In genomic region chr5:155027993-155028629, GRCh38 we compare ENCODE assay signal across 11 cellular contexts. TPM values are rescaled to one million over a fixed set of nuclear protein-coding genes. Genes with fewer than 3 reads are reported as not detected.
DNase-seq lines count a peak whose midpoint lies in the region; ATAC-seq, FAIRE-seq and TF ChIP-seq lines count a peak whose summit lies in the region.
"Had no signal": no experiment of that assay in that cellular context is flagged by ENCODE, and none has a peak within 500 bp of the region (broad histone marks: within the 10 kb centered on the region; RNA-seq: fewer than 3 reads in every experiment).

No MANE protein-coding gene starts in this region.

- DNase-seq in A549 (ENCODE audit: low read depth in 1 of 2, low spot score in 1 of 2) = peak; percentile 15 to 36
- no peak for DNase-seq in MM.1S
- peak; percentile 55 for DNase-seq in dermis blood vessel endothelial cell
- DNase-seq in osteoblast (ENCODE audit: insufficient read length, low spot score, missing footprints) = no peak
- DNase-seq in NCI-H2227 (lab: John Stamatoyannopoulos, UW; ENCODE audit: unreplicated experiment) = no peak
- DNase-seq in nucleus accumbens (lab: John Stamatoyannopoulos, UW) = no peak
- DNase-seq: Kasumi-1; naive thymus-derived CD8-positive, alpha-beta T cell had no signal

- no peak for TF ChIP-seq POLR2A in A549 (IDR thresholded peaks at IDR 0.05; ENCODE audit: low read length)

- H3K9ac ChIP-seq in MM.1S (ENCODE audit: low read length) = no peak overlapping the region

- H3F3A ChIP-seq in MM.1S (ENCODE audit: insufficient read depth, low read length) = no peaks in the 10 kb centered on the region

- 0% methylated on average over 1 of the region's 1 CpG for WGBS in A549 (ENCODE audit: missing lambda C conversion rate)

- POLR2A ChIA-PET in A549 (lab: Yijun Ruan, JAX) = no interaction called here

- CTCF ChIA-PET in A549 (lab: Yijun Ruan, JAX) = interaction anchor here (0.6 to 2.2 kb wide), 8 partner anchors 9 to 385 kb away, joined by 3 to 8 read pairs (median 5); no protein-coding TSS in a partner anchor

- peak; percentile 26; the same call in 1 of the 3 replicates for TF ChIP-seq CTCF in A549 (IDR thresholded peaks at IDR 0.05)
- TF ChIP-seq CTCF in GM12874 (IDR thresholded peaks at IDR 0.05; ENCODE audit: insufficient read depth, low read depth, low read length) = 0 out of 2 replicates have a peak, but pooled peaks have one; percentile 26
- peak; percentile 16 for TF ChIP-seq CTCF in MM.1S (IDR thresholded peaks at IDR 0.05; ENCODE audit: low read length)
- TF ChIP-seq CTCF in osteoblast (IDR thresholded peaks at IDR 0.05; ENCODE audit: extremely low read depth, low read depth, low read length) = no peak

- H3K9me3 ChIP-seq in A549 (no peaks in the 10 kb centered on the region), MM.1S (replicated peaks; ENCODE audit: insufficient read depth, low read length) (no peaks in the 10 kb centered on the region), osteoblast (ENCODE audit: low read depth, low read length) (no peaks in the 10 kb centered on the region)

- H3K36me3 ChIP-seq in MM.1S (replicated peaks; ENCODE audit: insufficient read depth, low read length) (no peaks in the 10 kb centered on the region), osteoblast (ENCODE audit: insufficient read depth, low read length) (no peaks in the 10 kb centered on the region)

- TF ChIP-seq EP300 in A549 (IDR thresholded peaks at IDR 0.05) = no peak

- H3K4me2 ChIP-seq in A549 (no peak overlapping the region), MM.1S (ENCODE audit: low read depth, low read length) (no peak overlapping the region), osteoblast (ENCODE audit: insufficient read depth, low read length) (no peak overlapping the region)

- H4K20me1 ChIP-seq in MM.1S (ENCODE audit: insufficient read depth, low read length) (no peaks in the 10 kb centered on the region), osteoblast (ENCODE audit: insufficient read depth, low read length) (no peaks in the 10 kb centered on the region)

- H3K27ac ChIP-seq in A549 = no peak overlapping the region
- H3K27ac ChIP-seq in MM.1S (ENCODE audit: low read length) = no peak overlapping the region
- no peak overlapping the region for H3K27ac ChIP-seq in osteoblast (ENCODE audit: low read depth, low read length)
- H3K27ac ChIP-seq: coronary artery had no signal

- H3K79me2 ChIP-seq in MM.1S (ENCODE audit: low read length) (no peaks in the 10 kb centered on the region), osteoblast (ENCODE audit: insufficient read depth, low read length) (no peaks in the 10 kb centered on the region)

- H3K4me3 ChIP-seq in A549 (no peak overlapping the region), MM.1S (ENCODE audit: low read length) (no peak overlapping the region), osteoblast (ENCODE audit: insufficient read depth, low read length) (no peak overlapping the region)
- H3K4me3 ChIP-seq: coronary artery had no signal

- H2AFZ ChIP-seq in MM.1S (ENCODE audit: low read length) (no peak overlapping the region), osteoblast (ENCODE audit: low read length) (no peak overlapping the region)

- peak; percentile 42 to 67; a peak in 4 of 5 replicates for TF ChIP-seq RAD21 in A549 (conservative IDR thresholded peaks at IDR 0.05 in 1 of 2, IDR thresholded peaks at IDR 0.05 in 1 of 2)

- FAIRE-seq in A549 (lab: Jason Lieb, UNC) = no peak

- ATAC-seq in A549 = peak; percentile 62 to 80; a peak in 5 of 6 replicates
- ATAC-seq in HG02981 (IDR thresholded peaks at IDR 0.05; ENCODE audit: unreplicated experiment) = no peak
- ATAC-seq: naive thymus-derived CD8-positive, alpha-beta T cell had no signal

- H3K9me2 ChIP-seq in MM.1S (replicated peaks; ENCODE audit: insufficient read depth, low read length) = no peaks in the 10 kb centered on the region

- no peaks in the 10 kb centered on the region for H3K4me1 ChIP-seq in A549
- H3K4me1 ChIP-seq in MM.1S (ENCODE audit: low read length) = no peaks in the 10 kb centered on the region
- no peaks in the 10 kb centered on the region for H3K4me1 ChIP-seq in osteoblast (ENCODE audit: insufficient read depth, low read length)

- H3K27me3 ChIP-seq in MM.1S (replicated peaks; ENCODE audit: insufficient read depth, low read length) (no peaks in the 10 kb centered on the region), osteoblast (ENCODE audit: insufficient read depth, low read length) (no peaks in the 10 kb centered on the region)

TF ChIP-seq in A549, 52 proteins besides CTCF, POLR2A, EP300 and RAD21:
- peak; percentile 17; the same call in 1 of the 3 replicates for TF ChIP-seq SMC3 (IDR thresholded peaks at IDR 0.05)
- TF ChIP-seq, protein P1, sequence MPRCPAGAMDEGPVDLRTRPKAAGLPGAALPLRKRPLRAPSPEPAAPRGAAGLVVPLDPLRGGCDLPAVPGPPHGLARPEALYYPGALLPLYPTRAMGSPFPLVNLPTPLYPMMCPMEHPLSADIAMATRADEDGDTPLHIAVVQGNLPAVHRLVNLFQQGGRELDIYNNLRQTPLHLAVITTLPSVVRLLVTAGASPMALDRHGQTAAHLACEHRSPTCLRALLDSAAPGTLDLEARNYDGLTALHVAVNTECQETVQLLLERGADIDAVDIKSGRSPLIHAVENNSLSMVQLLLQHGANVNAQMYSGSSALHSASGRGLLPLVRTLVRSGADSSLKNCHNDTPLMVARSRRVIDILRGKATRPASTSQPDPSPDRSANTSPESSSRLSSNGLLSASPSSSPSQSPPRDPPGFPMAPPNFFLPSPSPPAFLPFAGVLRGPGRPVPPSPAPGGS (IDR thresholded peaks at IDR 0.05) = no peak
- no peak for TF ChIP-seq PHF8 (IDR thresholded peaks at IDR 0.05; ENCODE audit: borderline replicate concordance, low read depth)
- TF ChIP-seq CBX8 (IDR thresholded peaks at IDR 0.05) = no peak

RNA-seq across cellular contexts. Expression of gene KIF4B, which starts 14.6 kb away (rescaled TPM):
- polyA plus RNA-seq in A549 (2011; rRNA removed) = 0.07 and 0.13 TPM in 2 replicates
- polyA plus RNA-seq in A549 (2012; cell fraction: cytosol; rRNA removed) = not detected in 2 replicates
- polyA plus RNA-seq in A549 (2012; cell fraction: nucleus; rRNA removed) = 0.01 TPM in 1 of 2 replicates, not detected in the other
- 0.05 to 0.11 TPM (median 0.10 TPM) in 3 replicates for polyA plus RNA-seq in A549 (2017; fragmentation: RNase III; extraction: RNeasy Plus Mini Kit Qiagen cat#74134 plus additional on column Dnase treatment)
- polyA minus RNA-seq in A549 (2011; rRNA and poly(A)+ RNA removed) = 0.04 and 0.10 TPM in 2 replicates
- 0.17 and 0.42 TPM in 2 replicates for total RNA-seq in dermis blood vessel endothelial cell
- not detected in 2 replicates for total RNA-seq in osteoblast
- total RNA-seq: naive thymus-derived CD8-positive, alpha-beta T cell had no signal
- polyA plus RNA-seq: naive thymus-derived CD8-positive, alpha-beta T cell had no signal

Comparison
In these comparisons a context has a peak if more than half of its experiments do, and no peak if none do; other contexts are left out.
1. DNase-seq: peak in A549 (2 of 2) and dermis blood vessel endothelial cell (single experiment); none in MM.1S (single experiment), osteoblast (single experiment), NCI-H2227 (single experiment) and nucleus accumbens (0 of 56).